Comparison of ENCODE assay signal across 1 cellular context in the genomic region with DNA sequence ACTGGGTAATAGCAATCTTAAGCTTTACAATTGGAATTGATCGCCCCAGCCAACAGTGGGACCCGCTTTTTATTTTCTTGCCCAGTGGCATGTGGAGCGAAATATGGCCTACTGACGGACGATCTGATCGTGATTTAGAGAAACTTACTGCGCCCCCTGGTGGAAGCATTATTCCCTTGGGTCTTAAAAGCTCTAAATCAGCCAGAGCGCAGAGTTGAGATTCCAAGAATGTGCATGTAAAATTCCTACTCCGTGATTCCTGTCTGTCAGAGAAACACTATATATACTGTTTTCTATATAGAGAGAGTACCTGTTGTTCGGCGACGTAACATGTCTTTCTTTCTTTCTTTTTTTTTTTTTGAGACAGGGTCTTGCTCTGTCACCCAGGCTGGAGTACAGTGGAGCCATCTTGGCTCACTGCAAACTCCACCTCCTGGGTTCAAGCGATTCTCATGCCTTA.
A peak's percentile ranks its signal among the peaks of the same experiment; 100 is the strongest.
TF ChIP-seq lines count a peak whose summit lies in the region.

No MANE protein-coding gene starts in this region.

TF ChIP-seq in HEK293, 187 proteins besides CTCF, POLR2A, EP300 and RAD21 (continued from another document):
- TF ChIP-seq, protein P1, sequence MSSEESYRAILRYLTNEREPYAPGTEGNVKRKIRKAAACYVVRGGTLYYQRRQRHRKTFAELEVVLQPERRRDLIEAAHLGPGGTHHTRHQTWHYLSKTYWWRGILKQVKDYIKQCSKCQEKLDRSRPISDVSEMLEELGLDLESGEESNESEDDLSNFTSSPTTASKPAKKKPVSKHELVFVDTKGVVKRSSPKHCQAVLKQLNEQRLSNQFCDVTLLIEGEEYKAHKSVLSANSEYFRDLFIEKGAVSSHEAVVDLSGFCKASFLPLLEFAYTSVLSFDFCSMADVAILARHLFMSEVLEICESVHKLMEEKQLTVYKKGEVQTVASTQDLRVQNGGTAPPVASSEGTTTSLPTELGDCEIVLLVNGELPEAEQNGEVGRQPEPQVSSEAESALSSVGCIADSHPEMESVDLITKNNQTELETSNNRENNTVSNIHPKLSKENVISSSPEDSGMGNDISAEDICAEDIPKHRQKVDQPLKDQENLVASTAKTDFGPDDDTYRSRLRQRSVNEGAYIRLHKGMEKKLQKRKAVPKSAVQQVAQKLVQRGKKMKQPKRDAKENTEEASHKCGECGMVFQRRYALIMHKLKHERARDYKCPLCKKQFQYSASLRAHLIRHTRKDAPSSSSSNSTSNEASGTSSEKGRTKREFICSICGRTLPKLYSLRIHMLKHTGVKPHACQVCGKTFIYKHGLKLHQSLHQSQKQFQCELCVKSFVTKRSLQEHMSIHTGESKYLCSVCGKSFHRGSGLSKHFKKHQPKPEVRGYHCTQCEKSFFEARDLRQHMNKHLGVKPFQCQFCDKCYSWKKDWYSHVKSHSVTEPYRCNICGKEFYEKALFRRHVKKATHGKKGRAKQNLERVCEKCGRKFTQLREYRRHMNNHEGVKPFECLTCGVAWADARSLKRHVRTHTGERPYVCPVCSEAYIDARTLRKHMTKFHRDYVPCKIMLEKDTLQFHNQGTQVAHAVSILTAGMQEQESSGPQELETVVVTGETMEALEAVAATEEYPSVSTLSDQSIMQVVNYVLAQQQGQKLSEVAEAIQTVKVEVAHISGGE (tag by site-specific recombination; conservative IDR thresholded peaks at IDR 0.05; ENCODE audit: low read depth), result no peak
- TF ChIP-seq PRDM10 (tag by site-specific recombination; IDR thresholded peaks at IDR 0.05), result no peak
- peak; percentile 43; the same call in 1 of the 2 replicates for TF ChIP-seq ZFP69B (tag by site-specific recombination; IDR thresholded peaks at IDR 0.05)
- no peak for TF ChIP-seq BCL11A (tag by site-specific recombination; IDR thresholded peaks at IDR 0.05; ENCODE audit: low read depth)
- TF ChIP-seq, protein P2, sequence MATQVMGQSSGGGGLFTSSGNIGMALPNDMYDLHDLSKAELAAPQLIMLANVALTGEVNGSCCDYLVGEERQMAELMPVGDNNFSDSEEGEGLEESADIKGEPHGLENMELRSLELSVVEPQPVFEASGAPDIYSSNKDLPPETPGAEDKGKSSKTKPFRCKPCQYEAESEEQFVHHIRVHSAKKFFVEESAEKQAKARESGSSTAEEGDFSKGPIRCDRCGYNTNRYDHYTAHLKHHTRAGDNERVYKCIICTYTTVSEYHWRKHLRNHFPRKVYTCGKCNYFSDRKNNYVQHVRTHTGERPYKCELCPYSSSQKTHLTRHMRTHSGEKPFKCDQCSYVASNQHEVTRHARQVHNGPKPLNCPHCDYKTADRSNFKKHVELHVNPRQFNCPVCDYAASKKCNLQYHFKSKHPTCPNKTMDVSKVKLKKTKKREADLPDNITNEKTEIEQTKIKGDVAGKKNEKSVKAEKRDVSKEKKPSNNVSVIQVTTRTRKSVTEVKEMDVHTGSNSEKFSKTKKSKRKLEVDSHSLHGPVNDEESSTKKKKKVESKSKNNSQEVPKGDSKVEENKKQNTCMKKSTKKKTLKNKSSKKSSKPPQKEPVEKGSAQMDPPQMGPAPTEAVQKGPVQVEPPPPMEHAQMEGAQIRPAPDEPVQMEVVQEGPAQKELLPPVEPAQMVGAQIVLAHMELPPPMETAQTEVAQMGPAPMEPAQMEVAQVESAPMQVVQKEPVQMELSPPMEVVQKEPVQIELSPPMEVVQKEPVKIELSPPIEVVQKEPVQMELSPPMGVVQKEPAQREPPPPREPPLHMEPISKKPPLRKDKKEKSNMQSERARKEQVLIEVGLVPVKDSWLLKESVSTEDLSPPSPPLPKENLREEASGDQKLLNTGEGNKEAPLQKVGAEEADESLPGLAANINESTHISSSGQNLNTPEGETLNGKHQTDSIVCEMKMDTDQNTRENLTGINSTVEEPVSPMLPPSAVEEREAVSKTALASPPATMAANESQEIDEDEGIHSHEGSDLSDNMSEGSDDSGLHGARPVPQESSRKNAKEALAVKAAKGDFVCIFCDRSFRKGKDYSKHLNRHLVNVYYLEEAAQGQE (tag by site-specific recombination; IDR thresholded peaks at IDR 0.05), result 0 out of 2 replicates have a peak, but pooled peaks have one; percentile 34
- TF ChIP-seq ZBTB1 (tag by site-specific recombination; IDR thresholded peaks at IDR 0.05), result no peak
- TF ChIP-seq ZNF416 (tag by site-specific recombination; IDR thresholded peaks at IDR 0.05), result no peak
- no peak for TF ChIP-seq KLF1 (tag by site-specific recombination; IDR thresholded peaks at IDR 0.05)
- TF ChIP-seq ZNF404 (tag by site-specific recombination; IDR thresholded peaks at IDR 0.05), result no peak
- no peak for TF ChIP-seq SETDB1 (IDR thresholded peaks at IDR 0.05; ENCODE audit: insufficient read length, low read length)
- TF ChIP-seq, protein P3, sequence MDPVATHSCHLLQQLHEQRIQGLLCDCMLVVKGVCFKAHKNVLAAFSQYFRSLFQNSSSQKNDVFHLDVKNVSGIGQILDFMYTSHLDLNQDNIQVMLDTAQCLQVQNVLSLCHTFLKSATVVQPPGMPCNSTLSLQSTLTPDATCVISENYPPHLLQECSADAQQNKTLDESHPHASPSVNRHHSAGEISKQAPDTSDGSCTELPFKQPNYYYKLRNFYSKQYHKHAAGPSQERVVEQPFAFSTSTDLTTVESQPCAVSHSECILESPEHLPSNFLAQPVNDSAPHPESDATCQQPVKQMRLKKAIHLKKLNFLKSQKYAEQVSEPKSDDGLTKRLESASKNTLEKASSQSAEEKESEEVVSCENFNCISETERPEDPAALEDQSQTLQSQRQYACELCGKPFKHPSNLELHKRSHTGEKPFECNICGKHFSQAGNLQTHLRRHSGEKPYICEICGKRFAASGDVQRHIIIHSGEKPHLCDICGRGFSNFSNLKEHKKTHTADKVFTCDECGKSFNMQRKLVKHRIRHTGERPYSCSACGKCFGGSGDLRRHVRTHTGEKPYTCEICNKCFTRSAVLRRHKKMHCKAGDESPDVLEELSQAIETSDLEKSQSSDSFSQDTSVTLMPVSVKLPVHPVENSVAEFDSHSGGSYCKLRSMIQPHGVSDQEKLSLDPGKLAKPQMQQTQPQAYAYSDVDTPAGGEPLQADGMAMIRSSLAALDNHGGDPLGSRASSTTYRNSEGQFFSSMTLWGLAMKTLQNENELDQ (tag by site-specific recombination; IDR thresholded peaks at IDR 0.05; ENCODE audit: low read depth), result no peak
- TF ChIP-seq ZIC2 (tag by site-specific recombination; IDR thresholded peaks at IDR 0.05), result no peak
- no peak for TF ChIP-seq ZNF138 (tag by site-specific recombination; IDR thresholded peaks at IDR 0.05; ENCODE audit: borderline replicate concordance)
- TF ChIP-seq ZNF184 (tag by site-specific recombination; IDR thresholded peaks at IDR 0.05), result no peak
- no peak for TF ChIP-seq WT1 (tag by site-specific recombination; IDR thresholded peaks at IDR 0.05)
- TF ChIP-seq, protein P4, sequence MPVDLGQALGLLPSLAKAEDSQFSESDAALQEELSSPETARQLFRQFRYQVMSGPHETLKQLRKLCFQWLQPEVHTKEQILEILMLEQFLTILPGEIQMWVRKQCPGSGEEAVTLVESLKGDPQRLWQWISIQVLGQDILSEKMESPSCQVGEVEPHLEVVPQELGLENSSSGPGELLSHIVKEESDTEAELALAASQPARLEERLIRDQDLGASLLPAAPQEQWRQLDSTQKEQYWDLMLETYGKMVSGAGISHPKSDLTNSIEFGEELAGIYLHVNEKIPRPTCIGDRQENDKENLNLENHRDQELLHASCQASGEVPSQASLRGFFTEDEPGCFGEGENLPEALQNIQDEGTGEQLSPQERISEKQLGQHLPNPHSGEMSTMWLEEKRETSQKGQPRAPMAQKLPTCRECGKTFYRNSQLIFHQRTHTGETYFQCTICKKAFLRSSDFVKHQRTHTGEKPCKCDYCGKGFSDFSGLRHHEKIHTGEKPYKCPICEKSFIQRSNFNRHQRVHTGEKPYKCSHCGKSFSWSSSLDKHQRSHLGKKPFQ (tag by site-specific recombination; IDR thresholded peaks at IDR 0.05), result no peak
- no peak for TF ChIP-seq KLF9 (tag by site-specific recombination; IDR thresholded peaks at IDR 0.05; ENCODE audit: low read depth)
- TF ChIP-seq ZNF324 (tag by site-specific recombination; IDR thresholded peaks at IDR 0.05), result no peak
- TF ChIP-seq ZSCAN30 (tag by site-specific recombination; IDR thresholded peaks at IDR 0.05), result no peak
- no peak for TF ChIP-seq REPIN1 (tag by site-specific recombination; IDR thresholded peaks at IDR 0.05; ENCODE audit: low read depth)
- TF ChIP-seq ZNF571 (tag by site-specific recombination; IDR thresholded peaks at IDR 0.05), result no peak
- no peak for TF ChIP-seq ZNF639 (tag by site-specific recombination; IDR thresholded peaks at IDR 0.05)
